In the genomic region with DNA sequence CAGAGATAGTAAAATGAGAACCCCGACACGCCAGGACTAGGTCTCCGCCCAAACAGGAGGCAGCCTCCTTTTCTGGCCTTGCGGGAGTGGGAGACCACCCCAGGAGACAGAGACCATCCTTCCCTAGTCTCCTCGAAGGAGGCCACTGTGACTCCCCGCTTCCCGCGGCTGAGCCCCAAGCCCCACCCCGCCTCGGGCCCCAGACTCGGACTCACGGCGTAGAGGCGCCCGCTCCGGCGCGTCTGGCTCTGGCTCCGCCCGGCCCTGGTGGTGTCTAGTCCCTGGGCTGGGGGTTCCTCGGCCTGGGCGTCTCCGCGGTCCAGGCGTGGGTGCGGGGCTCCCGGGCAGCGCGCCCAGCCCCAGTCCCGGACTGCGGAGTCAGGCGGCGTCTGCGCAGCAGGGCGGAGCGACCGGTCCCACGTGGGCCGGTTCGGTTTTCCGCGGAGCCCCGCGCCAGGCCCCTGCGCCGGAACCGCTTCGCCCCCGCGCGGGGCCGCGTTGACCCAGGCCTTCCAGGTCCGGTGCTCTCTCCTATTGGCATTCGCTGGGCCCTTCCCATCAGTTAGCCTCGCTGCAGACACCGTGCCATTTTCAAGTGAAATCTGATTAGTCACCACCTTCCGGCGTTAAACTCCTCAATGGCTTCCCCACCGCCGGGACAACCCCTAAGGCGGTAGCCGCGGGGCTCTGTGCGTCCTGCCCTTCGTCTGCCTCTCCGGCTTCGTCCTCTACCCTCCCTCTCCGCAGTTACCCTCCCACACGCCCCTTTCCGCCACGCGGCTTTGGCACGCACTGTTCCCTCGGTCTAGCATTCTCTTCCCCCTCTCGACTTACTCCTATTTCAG, we compare ENCODE assay signal across 8 cellular contexts. TPM values are rescaled to one million over a fixed set of nuclear protein-coding genes. Genes with fewer than 3 reads are reported as not detected.
DNase-seq lines count a peak whose midpoint lies in the region; ATAC-seq and TF ChIP-seq lines count a peak whose summit lies in the region.

A gene with protein sequence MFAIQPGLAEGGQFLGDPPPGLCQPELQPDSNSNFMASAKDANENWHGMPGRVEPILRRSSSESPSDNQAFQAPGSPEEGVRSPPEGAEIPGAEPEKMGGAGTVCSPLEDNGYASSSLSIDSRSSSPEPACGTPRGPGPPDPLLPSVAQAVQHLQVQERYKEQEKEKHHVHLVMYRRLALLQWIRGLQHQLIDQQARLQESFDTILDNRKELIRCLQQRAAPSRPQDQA (minus strand): TSS at position 393 of the 845 bp plus-strand sequence. CDS start 2,563 bp downstream, outside the sequence.

- H3K27ac Mint-ChIP-seq in activated T-helper 17 cell treated with anti-CD3 and anti-CD28 coated beads, Interleukin-2, amount 50 U/mL, for 72 hours, result peak within 1 kb of the TSS; percentile 95
- H3K27ac Mint-ChIP-seq in natural killer cell, result peak within 1 kb of the TSS; percentile 89 to 91

- TF ChIP-seq CTCF in fibroblast of mammary gland (conservative IDR thresholded peaks at IDR 0.05; ENCODE audit: control insufficient read depth, insufficient read depth, low read depth, low read length), result no peak
- TF ChIP-seq CTCF in natural killer cell (IDR thresholded peaks at IDR 0.05), result no peak

- no peaks in the 10 kb centered on the region for H3K9me3 Mint-ChIP-seq in activated T-helper 17 cell treated with anti-CD3 and anti-CD28 coated beads, Interleukin-2, amount 50 U/mL, for 72 hours
- no peaks in the 10 kb centered on the region for H3K9me3 Mint-ChIP-seq in natural killer cell

- peak within 1 kb of the TSS; percentile 80 for H3K4me3 Mint-ChIP-seq in activated T-helper 17 cell treated with anti-CD3 and anti-CD28 coated beads, Interleukin-2, amount 50 U/mL, for 72 hours
- H3K4me3 Mint-ChIP-seq in natural killer cell, result peak within 1 kb of the TSS; percentile 90

- intact Hi-C loops in natural killer cell (cut with micrococcal nuclease), result no loop called here

- DNase-seq in NK-92 treated with Interleukin-12 subunit alpha and Interleukin-12 subunit beta, amount 100 ng/mL, for 24 hours (lab: John Stamatoyannopoulos, UW), result peak; percentile 57
- DNase-seq in NK-92 (lab: John Stamatoyannopoulos, UW; ENCODE audit: unreplicated experiment) (no peak), RKO (ENCODE audit: low spot score) (peak; percentile 90), fibroblast of mammary gland (ENCODE audit: low read depth) (peak; percentile 79), natural killer cell (peak; percentile 73)
- DNase-seq in stimulated activated naive CD4-positive, alpha-beta T cell treated with Interleukin-2 at 50 U/mL for 16 hours (lab: John Stamatoyannopoulos, UW), result peak; percentile 83

- H3K4me1 Mint-ChIP-seq in activated T-helper 17 cell treated with anti-CD3 and anti-CD28 coated beads, Interleukin-2, amount 50 U/mL, for 72 hours, result peaks cover 39% of the 10 kb centered on the region
- peaks cover 41 to 45% of the 10 kb centered on the region in 2 donors for H3K4me1 Mint-ChIP-seq in natural killer cell

- ATAC-seq in HG03196 (IDR thresholded peaks at IDR 0.05; ENCODE audit: unreplicated experiment) (peak; percentile 42), natural killer cell (peak; percentile 86 to 88 (median 87))
- ATAC-seq in activated T-helper 17 cell treated with anti-CD3 and anti-CD28 coated beads, Interleukin-2, amount 50 U/mL, for 72 hours (replicated peaks), result peak; percentile 82

- peaks cover 26% of the 10 kb centered on the region for H3K36me3 Mint-ChIP-seq in activated T-helper 17 cell treated with anti-CD3 and anti-CD28 coated beads, Interleukin-2, amount 50 U/mL, for 72 hours (ENCODE audit: low read depth)
- no peaks in the 10 kb centered on the region for H3K36me3 Mint-ChIP-seq in natural killer cell

- H3K27me3 Mint-ChIP-seq in activated T-helper 17 cell treated with anti-CD3 and anti-CD28 coated beads, Interleukin-2, amount 50 U/mL, for 72 hours, result no peaks in the 10 kb centered on the region
- no peaks in the 10 kb centered on the region for H3K27me3 Mint-ChIP-seq in natural killer cell (ENCODE audit: low read depth in 2 of 2)

- H3K4me3 ChIP-seq in fibroblast of mammary gland (ENCODE audit: control insufficient read depth, low read depth, low read length), result peak within 1 kb of the TSS; percentile 77

RNA-seq across cellular contexts. Expression of the gene that starts here (rescaled TPM):
- 10 to 100 TPM; 11.5 to 21.1 TPM for total RNA-seq in activated T-helper 17 cell treated with anti-CD3 and anti-CD28 coated beads, Interleukin-2, amount 50 U/mL, for 72 hours
- 10 to 100 TPM in 2 of 3 donors, 1 to 10 TPM in 1; 8.0 to 14.1 (median 13.0) TPM for total RNA-seq in natural killer cell
